ENCODE assay signal across 32 cellular contexts in genomic region chr6:77470983-77471382, GRCh38. TPM values are rescaled to one million over a fixed set of nuclear protein-coding genes. Genes with fewer than 3 reads are reported as not detected.
DNase-seq lines count a peak whose midpoint lies in the region; ATAC-seq, FAIRE-seq and TF ChIP-seq lines count a peak whose summit lies in the region.
"Had no signal": no experiment of that assay in that cellular context is flagged by ENCODE, and none has a peak within 500 bp of the region (broad histone marks: within the 10 kb centered on the region; RNA-seq: fewer than 3 reads in every experiment).

No MANE protein-coding gene starts in this region.

- DNase-seq in EH (ENCODE audit: low read depth) (peak; percentile 18), NCI-H226 (peak; percentile 52), brain microvascular endothelial cell (peak; percentile 73), keratinocyte (ENCODE audit: low read depth, low spot score) (no peak), cardiac septum (ENCODE audit: low spot score) (no peak), glutamatergic neuron (no peak), left lobe of liver (ENCODE audit: low spot score) (no peak), esophagus muscularis mucosa (ENCODE audit: extremely low spot score) (no peak)
- DNase-seq: activated CD4-positive, alpha-beta memory T cell treated with anti-CD3 and anti-CD28 coated beads, Interleukin-2, amount 10 ng/mL, durations not matched to agents 7 days and 5 days; activated CD4-positive, alpha-beta T cell treated with anti-CD3 and anti-CD28 coated beads for 1 hour; activated CD8-positive, alpha-beta memory T cell treated with anti-CD3 and anti-CD28 coated beads, Interleukin-2, amount 50 U/mL, for 4 hours; activated naive CD4-positive, alpha-beta T cell; colonic mucosa; DMS79 treated with DMSO at 0.1 percent for 48 hours; effector memory CD8-positive, alpha-beta T cell; esophagus squamous epithelium; HFFc6; left cardiac atrium; NCI-H1048; NCI-H1694; OCI-M1; Right ventricle myocardium superior; stimulated activated naive CD4-positive, alpha-beta T cell treated with Interleukin-2 at 50 U/mL for 16 hours; T-helper 2 cell; upper lobe of right lung had no signal

- no peak overlapping the region for H3K9ac ChIP-seq in keratinocyte (ENCODE audit: control insufficient read depth, extremely low read depth, insufficient read depth, low read length)
- H3K9ac ChIP-seq: parathyroid adenoma had no signal

- H3K9me3 Mint-ChIP-seq in glutamatergic neuron (ENCODE audit: unreplicated experiment) = peaks cover 7% of the 10 kb centered on the region
- H3K9me3 Mint-ChIP-seq: HFFc6, IgD-negative memory B cell had no signal

- peaks cover 3% of the 10 kb centered on the region for H3K27me3 Mint-ChIP-seq in glutamatergic neuron (ENCODE audit: unreplicated experiment)

- ATAC-seq in left lobe of liver = no peak
- ATAC-seq: effector memory CD8-positive, alpha-beta T cell; left cardiac atrium; upper lobe of right lung had no signal

- no peak overlapping the region for H3K4me3 Mint-ChIP-seq in glutamatergic neuron (ENCODE audit: unreplicated experiment)
- H3K4me3 Mint-ChIP-seq: activated CD4-positive, alpha-beta memory T cell treated with anti-CD3 and anti-CD28 coated beads, Interleukin-2, amount 10 ng/mL, durations not matched to agents 7 days and 5 days; effector memory CD8-positive, alpha-beta T cell; HFFc6; IgD-negative memory B cell had no signal

- H3K4me3 ChIP-seq in brain microvascular endothelial cell (ENCODE audit: low read depth, low read length) (no peak overlapping the region), keratinocyte (ENCODE audit: control insufficient read depth in 2 of 3, extremely low read depth in 1 of 3, insufficient read depth in 2 of 3, low read depth in 1 of 3, low read length in 3 of 3) (no peak overlapping the region), esophagus muscularis mucosa (no peak overlapping the region)
- H3K4me3 ChIP-seq: colonic mucosa, esophagus squamous epithelium, right atrium auricular region, smooth muscle cell, suprapubic skin, upper lobe of right lung had no signal

- H3K27ac ChIP-seq in brain microvascular endothelial cell (no peak overlapping the region), keratinocyte (ENCODE audit: control insufficient read depth, insufficient read depth, low read length) (no peak overlapping the region), esophagus muscularis mucosa (replicated peaks in 1 of 4) (no peak overlapping the region)
- H3K27ac ChIP-seq: colonic mucosa, esophagus squamous epithelium, parathyroid adenoma, right atrium auricular region, suprapubic skin, upper lobe of right lung had no signal

- 67% methylated on average over 1 of the region's 1 CpG for WGBS in esophagus muscularis mucosa

- no peaks in the 10 kb centered on the region for H3K9me3 ChIP-seq in keratinocyte (ENCODE audit: control insufficient read depth, low read depth, low read length)
- no peaks in the 10 kb centered on the region for H3K9me3 ChIP-seq in esophagus muscularis mucosa
- H3K9me3 ChIP-seq: colonic mucosa, esophagus squamous epithelium, right atrium auricular region, suprapubic skin, upper lobe of right lung had no signal

- TF ChIP-seq POLR2A in esophagus muscularis mucosa (IDR thresholded peaks at IDR 0.05; ENCODE audit: low read depth) = no peak

- no peak for TF ChIP-seq EP300 in esophagus muscularis mucosa (IDR thresholded peaks at IDR 0.05)

- H3K36me3 ChIP-seq in brain microvascular endothelial cell (replicated peaks) (no peaks in the 10 kb centered on the region), keratinocyte (ENCODE audit: control insufficient read depth in 2 of 2, extremely low read depth in 1 of 2, insufficient read depth in 2 of 2, low read length in 2 of 2) (no peaks in the 10 kb centered on the region), esophagus muscularis mucosa (no peaks in the 10 kb centered on the region)
- H3K36me3 ChIP-seq: colonic mucosa, esophagus squamous epithelium, right atrium auricular region, suprapubic skin, upper lobe of right lung had no signal

- in situ Hi-C loops in brain microvascular endothelial cell (cut with HindIII; ENCODE audit: low pct_ligation_motif_present, low sequenced_read_pairs) = loop anchor here (25.0 kb wide), 2 partner anchors 784 to 1534 kb away; no protein-coding TSS in a partner anchor

- intact Hi-C loops in cardiac septum (cut with DNase I) (no loop called here), esophagus muscularis mucosa (cut with DNase I) (no loop called here)

- TF ChIP-seq CTCF in brain microvascular endothelial cell (IDR thresholded peaks at IDR 0.05; ENCODE audit: low read depth, low read length, missing control alignments) (no peak), keratinocyte (optimal IDR thresholded peaks at IDR 0.05 in 1 of 3, IDR thresholded peaks at IDR 0.05 in 1 of 3, conservative IDR thresholded peaks at IDR 0.05 in 1 of 3; ENCODE audit: extremely low read depth in 1 of 3, insufficient read depth in 2 of 3, low read length in 3 of 3) (no peak), glutamatergic neuron (IDR thresholded peaks at IDR 0.05; ENCODE audit: partially characterized antibody, unreplicated experiment) (no peak), esophagus muscularis mucosa (IDR thresholded peaks at IDR 0.05) (no peak)

- no peak overlapping the region for H2AFZ ChIP-seq in keratinocyte (ENCODE audit: control insufficient read depth, low read length)
- H2AFZ ChIP-seq: parathyroid adenoma had no signal

- dilution Hi-C loops in keratinocyte (cut with MboI; ENCODE audit: extremely low pct_ligation_motif_present, low sequenced_read_pairs) = no loop called here

- H3K9me1 ChIP-seq in keratinocyte (ENCODE audit: control insufficient read depth, extremely low read depth, insufficient read depth, low read length) = no peaks in the 10 kb centered on the region

- FAIRE-seq in keratinocyte (lab: Jason Lieb, UNC) = peak; percentile 77
- FAIRE-seq: A204.1, frontal cortex had no signal

- no peaks in the 10 kb centered on the region for H4K20me1 ChIP-seq in keratinocyte (ENCODE audit: control insufficient read depth, extremely low read depth, insufficient read depth, low read length)

- peaks cover 7% of the 10 kb centered on the region for H3K36me3 Mint-ChIP-seq in glutamatergic neuron (ENCODE audit: unreplicated experiment)
- H3K36me3 Mint-ChIP-seq: IgD-negative memory B cell had no signal

- no peaks in the 10 kb centered on the region for H3K79me2 ChIP-seq in keratinocyte (ENCODE audit: control insufficient read depth, insufficient read depth, low read length)
- H3K79me2 ChIP-seq: parathyroid adenoma had no signal

- no peak overlapping the region for H3K27ac Mint-ChIP-seq in glutamatergic neuron (ENCODE audit: unreplicated experiment)
- H3K27ac Mint-ChIP-seq: activated CD4-positive, alpha-beta memory T cell treated with anti-CD3 and anti-CD28 coated beads, Interleukin-2, amount 10 ng/mL, durations not matched to agents 7 days and 5 days; effector memory CD8-positive, alpha-beta T cell; HFFc6; IgD-negative memory B cell had no signal

- H3K4me1 ChIP-seq in keratinocyte (ENCODE audit: control insufficient read depth, extremely low read depth, insufficient read depth, low read length) (peaks cover 11% of the 10 kb centered on the region), esophagus muscularis mucosa (peaks cover 0 to 13% (median 9%) of the 10 kb centered on the region in 4 donors)
- H3K4me1 ChIP-seq: colonic mucosa, parathyroid adenoma had no signal

- H3K4me1 Mint-ChIP-seq in glutamatergic neuron (ENCODE audit: low read depth, unreplicated experiment) = peaks cover 10% of the 10 kb centered on the region

- H3K27me3 ChIP-seq in brain microvascular endothelial cell (replicated peaks) = no peaks in the 10 kb centered on the region
- H3K27me3 ChIP-seq in keratinocyte (ENCODE audit: control insufficient read depth, extremely low read depth, insufficient read depth, low read length) = no peaks in the 10 kb centered on the region
- no peaks in the 10 kb centered on the region for H3K27me3 ChIP-seq in esophagus muscularis mucosa
- H3K27me3 ChIP-seq: colonic mucosa, right atrium auricular region had no signal

- no peak overlapping the region for H3K4me2 ChIP-seq in keratinocyte (ENCODE audit: control insufficient read depth, extremely low read depth, insufficient read depth, low read depth, low read length)
- H3K4me2 ChIP-seq: smooth muscle cell had no signal

RNA-seq across cellular contexts. Expression of gene HTR1B, which starts 7.7 kb away (rescaled TPM):
- 0.21 to 0.53 TPM (median 0.24 TPM) in 3 replicates for polyA plus RNA-seq in keratinocyte
- not detected for polyA plus RNA-seq in keratinocyte (2011; ENCODE audit: low read depth)
- 0.44 and 0.49 TPM in 2 replicates for polyA plus RNA-seq in keratinocyte (2011; cell fraction: cytosol; rRNA removed)
- polyA plus RNA-seq in keratinocyte (2011; cell fraction: nucleus; rRNA removed) = 1.1 and 1.5 TPM in 2 replicates
- 0.25 and 0.56 TPM in 2 replicates for polyA plus RNA-seq in keratinocyte (2012; ENCODE audit: low replicate concordance)
- 0.76 to 1.2 TPM (median 0.90 TPM) in 3 replicates for polyA minus RNA-seq in keratinocyte
- polyA minus RNA-seq in keratinocyte (2011; cell fraction: cytosol; rRNA and poly(A)+ RNA removed) = not detected
- 0.74 and 1.3 TPM in 2 replicates for polyA minus RNA-seq in keratinocyte (2011; cell fraction: nucleus; rRNA and poly(A)+ RNA removed)
- total RNA-seq in cardiac septum (0.11 TPM), glutamatergic neuron (ENCODE audit: unreplicated experiment) (4.2 TPM), left lobe of liver (not detected), esophagus muscularis mucosa (1 to 10 TPM; 1.2 to 2.6 (median 1.9) TPM)
- total RNA-seq: activated CD4-positive, alpha-beta memory T cell treated with anti-CD3 and anti-CD28 coated beads, Interleukin-2, amount 10 ng/mL, durations not matched to agents 7 days and 5 days; left cardiac atrium; right atrium auricular region; Right ventricle myocardium superior; smooth muscle cell had no signal
- polyA plus RNA-seq: IgD-negative memory B cell had no signal

Comparison
In these comparisons a context has a peak if more than half of its experiments do, and no peak if none do; other contexts are left out.
1. DNase-seq: peak in EH (single experiment), NCI-H226 (single experiment) and brain microvascular endothelial cell (single experiment); none in keratinocyte (single experiment), cardiac septum (single experiment), glutamatergic neuron (single experiment), left lobe of liver (single experiment) and esophagus muscularis mucosa (single experiment).